ENCODE assay signal across 28 cellular contexts in the genomic region with DNA sequence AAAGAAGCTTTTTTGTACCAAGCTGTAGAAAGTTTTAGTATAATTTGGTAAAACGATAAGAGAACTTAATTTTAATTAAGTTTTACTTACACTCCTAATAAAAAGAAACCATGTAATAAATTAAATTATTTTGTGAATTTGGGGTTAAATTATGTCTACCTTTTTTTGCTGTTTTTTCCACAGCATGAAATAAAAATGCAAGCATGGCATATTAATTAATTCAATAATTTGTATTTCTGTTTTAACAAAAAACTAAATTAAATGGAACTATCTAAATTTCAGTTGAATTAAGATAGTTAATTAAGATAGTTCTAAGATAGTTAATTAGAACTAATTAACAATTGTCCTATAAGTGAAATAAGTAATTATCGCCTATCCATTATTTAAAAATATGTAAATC. TPM values are rescaled to one million over a fixed set of nuclear protein-coding genes. Genes with fewer than 3 reads are reported as not detected.
"Had no signal": no experiment of that assay in that cellular context is flagged by ENCODE, and none has a peak within 500 bp of the region (broad histone marks: within the 10 kb centered on the region; RNA-seq: fewer than 3 reads in every experiment).

No MANE protein-coding gene starts in this region.

- H3K27ac Mint-ChIP-seq: dendritic cell treated with granulocyte-macrophage colony-stimulating factor and Interleukin-4, amounts not matched to agents 40 ng/mL and 50 ng/mL, for 4 days; endodermal cell; type B pancreatic cell had no signal

- H3K4me1 Mint-ChIP-seq: endodermal cell had no signal

- DNase-seq: colonic mucosa; effector CD8-positive, alpha-beta T cell; endodermal cell; foreskin keratinocyte; glutamatergic neuron; hypothalamus; immature natural killer cell; islet precursor cell; left ventricle myocardium superior; lower lobe of right lung; natural killer cell; occipital lobe; sigmoid colon; spleen; stimulated activated CD4-positive, alpha-beta T cell treated with anti-CD3 and anti-CD28 coated beads, Interleukin-4, amount 100 ng/mL, for 4 hours; stimulated activated naive CD8-positive, alpha-beta T cell treated with anti-CD3 and anti-CD28 coated beads, Interleukin-15, Interleukin-2, amounts not matched to agents 100 U/mL and 50 U/mL, for 24 hours; substantia nigra; testis; tibial artery had no signal

- H3K9me3 ChIP-seq: colonic mucosa, esophagus muscularis mucosa, lower lobe of right lung, prostate gland, right atrium auricular region, sigmoid colon, spleen, testis, tibial artery had no signal

- H3K9ac ChIP-seq: parathyroid adenoma had no signal

- H3K4me3 Mint-ChIP-seq: dendritic cell treated with granulocyte-macrophage colony-stimulating factor and Interleukin-4, amounts not matched to agents 40 ng/mL and 50 ng/mL, for 4 days; endodermal cell; natural killer cell; stimulated activated memory B cell treated with anti-CD40 and anti-IgM and Interleukin-4, amounts not matched to agents 10 μg/mL and 1 μg/mL and 100 μg/mL, for 72 hours; type B pancreatic cell had no signal

- FAIRE-seq: endothelial cell of umbilical vein had no signal

- H3K4me3 ChIP-seq: colonic mucosa, esophagus muscularis mucosa, lower lobe of right lung, prostate gland, right atrium auricular region, sigmoid colon, spleen, testis, tibial artery had no signal

- H3K27me3 Mint-ChIP-seq: dendritic cell treated with granulocyte-macrophage colony-stimulating factor and Interleukin-4, amounts not matched to agents 40 ng/mL and 50 ng/mL, for 4 days; stimulated activated memory B cell treated with anti-CD40 and anti-IgM and Interleukin-4, amounts not matched to agents 10 μg/mL and 1 μg/mL and 100 μg/mL, for 72 hours had no signal

- H3K36me3 ChIP-seq: colonic mucosa, esophagus muscularis mucosa, lower lobe of right lung, prostate gland, right atrium auricular region, sigmoid colon, spleen, tibial artery had no signal

- H3K27ac ChIP-seq: colonic mucosa, esophagus muscularis mucosa, foreskin keratinocyte, lower lobe of right lung, parathyroid adenoma, prostate gland, right atrium auricular region, sigmoid colon, testis, tibial artery had no signal

- H3K27me3 ChIP-seq: colonic mucosa, esophagus muscularis mucosa, foreskin keratinocyte, right atrium auricular region, sigmoid colon, spleen, testis, tibial artery had no signal

- ATAC-seq: foreskin keratinocyte; left ventricle myocardium superior; lower lobe of right lung; natural killer cell; stimulated activated memory B cell treated with anti-CD40 and anti-IgM and Interleukin-4, amounts not matched to agents 10 μg/mL and 1 μg/mL and 100 μg/mL, for 72 hours; stimulated activated naive CD8-positive, alpha-beta T cell treated with anti-CD3 and anti-CD28 coated beads, Interleukin-15, Interleukin-2, amounts not matched to agents 100 U/mL and 50 U/mL, for 24 hours had no signal

- H3K36me3 Mint-ChIP-seq: immature natural killer cell, natural killer cell, type B pancreatic cell had no signal

- H3K4me1 ChIP-seq: esophagus muscularis mucosa, foreskin keratinocyte, parathyroid adenoma, prostate gland, right atrium auricular region, sigmoid colon, testis, tibial artery had no signal

- H2AFZ ChIP-seq: parathyroid adenoma had no signal

- H3K9me3 Mint-ChIP-seq: immature natural killer cell, natural killer cell, type B pancreatic cell had no signal

RNA-seq across cellular contexts. Expression of a gene that starts 39.4 kb away (rescaled TPM):
- total RNA-seq: endothelial cell of umbilical vein, fibroblast of lung had no signal
- polyA plus RNA-seq: immature natural killer cell had no signal
